ENCODE assay signal across 28 cellular contexts in genomic region chr21:35711213-35711612, GRCh38.
"Had no signal": no experiment of that assay in that cellular context is flagged by ENCODE, and none has a peak within 500 bp of the region (broad histone marks: within the 10 kb centered on the region; RNA-seq: fewer than 3 reads in every experiment).

No MANE protein-coding gene starts in this region.

- H3K4me3 ChIP-seq: neural progenitor cell, ovary, psoas muscle, right lobe of liver, sigmoid colon, spleen, suprapubic skin, testis, tibial artery, transverse colon, upper lobe of right lung, uterus had no signal

- H3K9me3 ChIP-seq: ovary, psoas muscle, right lobe of liver, sigmoid colon, spleen, suprapubic skin, testis, tibial artery, transverse colon, upper lobe of right lung, uterus had no signal

- H3K27ac ChIP-seq: neural progenitor cell, ovary, parathyroid adenoma, psoas muscle, right lobe of liver, sigmoid colon, spleen, suprapubic skin, testis, tibial artery, transverse colon, upper lobe of right lung, uterus had no signal

- H3K9ac ChIP-seq: neural progenitor cell, parathyroid adenoma had no signal

- H3K79me2 ChIP-seq: parathyroid adenoma had no signal

- H3K4me1 ChIP-seq: parathyroid adenoma, psoas muscle, right lobe of liver, sigmoid colon, spleen, suprapubic skin, testis, tibial artery, transverse colon, upper lobe of right lung, uterus had no signal

- H3K4me2 ChIP-seq: neural progenitor cell had no signal

- H3K36me3 ChIP-seq: neural progenitor cell, ovary, right lobe of liver, sigmoid colon, spleen, suprapubic skin, tibial artery, transverse colon, upper lobe of right lung, uterus had no signal

- ATAC-seq: natural killer cell; psoas muscle; right cardiac atrium; right lobe of liver; stimulated activated memory B cell treated with anti-CD40 and anti-IgM and Interleukin-4, amounts not matched to agents 10 μg/mL and 1 μg/mL and 100 μg/mL, for 72 hours; stimulated activated naive CD8-positive, alpha-beta T cell treated with anti-CD3 and anti-CD28 coated beads, Interleukin-15, amount 100 ng/mL, for 72 hours; stimulated activated naive CD8-positive, alpha-beta T cell treated with anti-CD3 and anti-CD28 coated beads, Interleukin-15, Interleukin-2, amounts not matched to agents 100 U/mL and 50 U/mL, for 24 hours; upper lobe of right lung had no signal

- H3K27me3 ChIP-seq: neural progenitor cell, ovary, right lobe of liver, suprapubic skin, testis, tibial artery, transverse colon, uterus had no signal

- H2AFZ ChIP-seq: neural progenitor cell, parathyroid adenoma had no signal

- DNase-seq: natural killer cell; occipital lobe; ovary; posterior cingulate gyrus; psoas muscle; right cardiac atrium; right lobe of liver; sigmoid colon; small intestine; spleen; stimulated activated CD4-positive, alpha-beta T cell treated with anti-CD3 and anti-CD28 coated beads, Interleukin-12 subunit alpha, Interleukin-12 subunit beta, amount 100 ng/mL, for 4 hours; stimulated activated CD4-positive, alpha-beta T cell treated with anti-CD3 and anti-CD28 coated beads, Interleukin-1b, Interleukin-23, amount 100 ng/mL, for 48 hours; stimulated activated CD4-positive, alpha-beta T cell treated with anti-CD3 and anti-CD28 coated beads, Interleukin-4, amount 100 ng/mL, for 1 hour; stimulated activated CD4-positive, alpha-beta T cell treated with anti-CD3 and anti-CD28 coated beads, Interleukin-4, amount 100 ng/mL, for 4 hours; stimulated activated CD8-positive, alpha-beta memory T cell treated with anti-CD3 and anti-CD28 coated beads, Interleukin-4, amount 100 ng/mL, for 48 hours; stimulated activated naive CD4-positive, alpha-beta T cell; stimulated activated naive CD8-positive, alpha-beta T cell treated with anti-CD3 and anti-CD28 coated beads, Interleukin-15, amount 100 ng/mL, for 72 hours; stimulated activated naive CD8-positive, alpha-beta T cell treated with anti-CD3 and anti-CD28 coated beads, Interleukin-15, Interleukin-2, amounts not matched to agents 100 U/mL and 50 U/mL, for 24 hours; substantia nigra; testis; tibial artery; transverse colon; upper lobe of right lung; uterus had no signal
